22 cellular contexts compared by ENCODE assay signal in the genomic region with DNA sequence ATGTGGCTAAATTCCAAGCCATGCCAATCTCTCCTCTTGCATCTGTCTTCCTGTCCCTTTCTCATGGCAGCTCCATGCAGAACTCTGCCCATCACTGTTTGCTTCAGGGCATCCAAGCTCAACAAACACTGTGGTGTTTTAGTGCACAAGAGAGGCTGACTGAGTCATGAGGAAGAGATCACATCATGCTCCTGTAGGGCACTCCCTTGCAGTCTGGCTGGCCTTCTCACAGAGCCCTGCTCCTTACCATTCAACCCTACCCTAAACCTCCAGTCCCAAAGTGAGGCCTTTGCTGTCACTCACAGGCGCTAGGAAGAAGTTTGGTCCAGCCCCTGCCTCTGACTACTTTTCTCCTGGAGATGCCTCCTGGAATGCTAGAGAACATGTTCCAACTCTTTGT.
"Had no signal": no experiment of that assay in that cellular context is flagged by ENCODE, and none has a peak within 500 bp of the region (broad histone marks: within the 10 kb centered on the region; RNA-seq: fewer than 3 reads in every experiment).

No MANE protein-coding gene starts in this region.

- H3K27ac ChIP-seq: brain microvascular endothelial cell, coronary artery, esophagus muscularis mucosa, left ventricle myocardium inferior, tibial nerve, vagina had no signal

- H3K9me3 ChIP-seq: esophagus muscularis mucosa, left ventricle myocardium inferior, tibial nerve, vagina had no signal

- H3K27me3 ChIP-seq: brain microvascular endothelial cell, esophagus muscularis mucosa, tibial nerve, vagina had no signal

- ATAC-seq: activated CD8-positive, alpha-beta T cell treated with anti-CD3 and anti-CD28 coated beads for 36 hours; activated naive CD8-positive, alpha-beta T cell treated with anti-CD3 and anti-CD28 coated beads, Interleukin-2, amount 50 U/mL, for 24 hours; stimulated activated naive CD8-positive, alpha-beta T cell treated with anti-CD3 and anti-CD28 coated beads, Interleukin-15, Interleukin-2, amounts not matched to agents 100 U/mL and 50 U/mL, for 24 hours had no signal

- DNase-seq: activated CD4-positive, alpha-beta T cell treated with anti-CD3 and anti-CD28 coated beads, Interleukin-2, amount 10 ng/mL, durations not matched to agents 24 days and 14 days; activated CD4-positive, CD25-positive, alpha-beta regulatory T cell; activated CD8-positive, alpha-beta T cell treated with anti-CD3 and anti-CD28 coated beads for 36 hours; activated naive CD4-positive, alpha-beta T cell treated with anti-CD3 and anti-CD28 coated beads, Interleukin-2, amount 10 ng/mL, durations not matched to agents 7 days and 5 days; activated naive CD8-positive, alpha-beta T cell treated with anti-CD3 and anti-CD28 coated beads, Interleukin-2, amount 50 U/mL, for 24 hours; activated T-cell treated with anti-CD3 and anti-CD28 coated beads, Interleukin-2, amount 50 U/mL, for 24 hours; aorta; brain microvascular endothelial cell; foreskin fibroblast; hypothalamus; left ventricle myocardium inferior; nephron progenitor cell; occipital lobe; posterior cingulate gyrus; retina; stimulated activated CD4-positive, alpha-beta T cell treated with anti-CD3 and anti-CD28 coated beads, Interleukin-12 subunit alpha, Interleukin-12 subunit beta, amount 100 ng/mL, for 4 hours; stimulated activated CD4-positive, alpha-beta T cell treated with anti-CD3 and anti-CD28 coated beads, Interleukin-2, amount 100 ng/mL, for 24 hours; stimulated activated naive CD8-positive, alpha-beta T cell treated with anti-CD3 and anti-CD28 coated beads, Interleukin-15, Interleukin-2, amounts not matched to agents 100 U/mL and 50 U/mL, for 24 hours had no signal

- H3K4me1 ChIP-seq: esophagus muscularis mucosa, left ventricle myocardium inferior, tibial nerve, vagina had no signal

- H3K36me3 ChIP-seq: brain microvascular endothelial cell, esophagus muscularis mucosa, left ventricle myocardium inferior, tibial nerve, vagina had no signal

- H3K4me3 ChIP-seq: coronary artery, esophagus muscularis mucosa, left ventricle myocardium inferior, tibial nerve, vagina had no signal
